1 cellular context compared by ENCODE assay signal in the genomic region with DNA sequence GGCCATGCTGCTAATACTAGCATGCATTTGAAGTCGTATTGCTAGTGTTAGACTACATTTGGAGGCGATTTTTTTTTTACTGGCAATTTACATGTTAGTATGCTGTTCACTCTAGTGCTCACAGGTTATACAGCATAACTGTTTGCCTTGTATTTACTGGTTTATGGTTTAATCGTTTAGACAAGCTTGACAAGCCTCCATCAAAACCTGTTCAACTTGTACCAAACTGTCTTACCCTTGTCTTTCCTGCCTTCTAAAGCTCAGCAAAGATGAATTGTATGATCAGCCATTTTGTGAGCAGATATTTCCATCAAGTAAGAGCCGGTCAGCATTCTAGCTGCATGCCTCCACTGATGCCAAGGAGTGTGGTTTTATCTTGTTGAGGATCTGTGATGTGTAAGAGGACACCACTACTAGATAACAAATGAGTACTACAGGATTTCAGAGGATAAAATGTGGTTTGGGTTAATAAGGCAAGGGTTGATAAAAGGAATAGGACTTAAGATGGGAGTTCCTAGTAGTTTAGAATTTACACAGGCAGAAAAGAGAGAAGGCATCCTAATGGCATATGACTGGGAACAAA.
TF ChIP-seq lines count a peak whose summit lies in the region.

No MANE protein-coding gene starts in this region.

TF ChIP-seq in SK-N-SH treated with all-trans-retinoic acid at 6 μM for 48 hours, 23 proteins besides CTCF, POLR2A, EP300 and RAD21 (continued from another document):
- TF ChIP-seq, protein P1, sequence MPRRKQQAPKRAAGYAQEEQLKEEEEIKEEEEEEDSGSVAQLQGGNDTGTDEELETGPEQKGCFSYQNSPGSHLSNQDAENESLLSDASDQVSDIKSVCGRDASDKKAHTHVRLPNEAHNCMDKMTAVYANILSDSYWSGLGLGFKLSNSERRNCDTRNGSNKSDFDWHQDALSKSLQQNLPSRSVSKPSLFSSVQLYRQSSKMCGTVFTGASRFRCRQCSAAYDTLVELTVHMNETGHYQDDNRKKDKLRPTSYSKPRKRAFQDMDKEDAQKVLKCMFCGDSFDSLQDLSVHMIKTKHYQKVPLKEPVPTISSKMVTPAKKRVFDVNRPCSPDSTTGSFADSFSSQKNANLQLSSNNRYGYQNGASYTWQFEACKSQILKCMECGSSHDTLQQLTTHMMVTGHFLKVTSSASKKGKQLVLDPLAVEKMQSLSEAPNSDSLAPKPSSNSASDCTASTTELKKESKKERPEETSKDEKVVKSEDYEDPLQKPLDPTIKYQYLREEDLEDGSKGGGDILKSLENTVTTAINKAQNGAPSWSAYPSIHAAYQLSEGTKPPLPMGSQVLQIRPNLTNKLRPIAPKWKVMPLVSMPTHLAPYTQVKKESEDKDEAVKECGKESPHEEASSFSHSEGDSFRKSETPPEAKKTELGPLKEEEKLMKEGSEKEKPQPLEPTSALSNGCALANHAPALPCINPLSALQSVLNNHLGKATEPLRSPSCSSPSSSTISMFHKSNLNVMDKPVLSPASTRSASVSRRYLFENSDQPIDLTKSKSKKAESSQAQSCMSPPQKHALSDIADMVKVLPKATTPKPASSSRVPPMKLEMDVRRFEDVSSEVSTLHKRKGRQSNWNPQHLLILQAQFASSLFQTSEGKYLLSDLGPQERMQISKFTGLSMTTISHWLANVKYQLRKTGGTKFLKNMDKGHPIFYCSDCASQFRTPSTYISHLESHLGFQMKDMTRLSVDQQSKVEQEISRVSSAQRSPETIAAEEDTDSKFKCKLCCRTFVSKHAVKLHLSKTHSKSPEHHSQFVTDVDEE (CRISPR knock-in tag; IDR thresholded peaks at IDR 0.05), result no peak
- no peak for TF ChIP-seq ZFP30 (CRISPR knock-in tag; IDR thresholded peaks at IDR 0.05)
- TF ChIP-seq ESRRG (CRISPR knock-in tag; IDR thresholded peaks at IDR 0.05), result no peak
- TF ChIP-seq GLIS3 (CRISPR knock-in tag; IDR thresholded peaks at IDR 0.05), result no peak
- TF ChIP-seq ZC3H10 (CRISPR knock-in tag; IDR thresholded peaks at IDR 0.05), result no peak
TF ChIP-seq in SK-N-SH treated with all-trans-retinoic acid at 6 μM for 48 hours: peak in this region for 0.
